Comparison of ENCODE assay signal across 9 cellular contexts in genomic region chr10:11610151-11610854, GRCh38. TPM values are rescaled to one million over a fixed set of nuclear protein-coding genes. Genes with fewer than 3 reads are reported as not detected.
DNase-seq lines count a peak whose midpoint lies in the region; ATAC-seq and TF ChIP-seq lines count a peak whose summit lies in the region.
"Had no signal": no experiment of that assay in that cellular context is flagged by ENCODE, and none has a peak within 500 bp of the region (broad histone marks: within the 10 kb centered on the region; RNA-seq: fewer than 3 reads in every experiment).

No MANE protein-coding gene starts in this region.

- peaks cover 13% of the 10 kb centered on the region for H3K79me2 ChIP-seq in trophoblast cell (ENCODE audit: control insufficient read depth, insufficient read depth, low read length, poor library complexity)

- peak overlapping the region; percentile 19 for H3K14ac ChIP-seq in trophoblast cell (ENCODE audit: low read length)

- ATAC-seq in GM19452 (IDR thresholded peaks at IDR 0.05; ENCODE audit: unreplicated experiment) = no peak

- peak overlapping the region; percentile 94 for H4K91ac ChIP-seq in trophoblast cell (ENCODE audit: low read depth, low read length)

- peaks cover 12% of the 10 kb centered on the region for H3K79me1 ChIP-seq in trophoblast cell (ENCODE audit: low read length)

- H3K4me3 ChIP-seq in GM06990 (replicated peaks; ENCODE audit: low read depth, low read length) (peak overlapping the region; percentile 93), esophagus (ENCODE audit: low read depth in 1 of 2, low read length in 2 of 2) (peak overlapping the region; percentile 82 to 96), trophoblast cell (ENCODE audit: low read depth, low read length) (peak overlapping the region; percentile 94)

- H3K18ac ChIP-seq in trophoblast cell (ENCODE audit: low read length) = peak overlapping the region; percentile 16

- H3K23ac ChIP-seq in trophoblast cell (ENCODE audit: low read length) = no peak overlapping the region

- H3K9ac ChIP-seq in trophoblast cell (ENCODE audit: low read length) = peak overlapping the region; percentile 87

- H4K8ac ChIP-seq in trophoblast cell (ENCODE audit: low read depth, low read length) = no peak overlapping the region

- H3K4me1 ChIP-seq in esophagus (ENCODE audit: control insufficient read depth in 2 of 2, insufficient read depth in 2 of 2, low read length in 1 of 2) (no peaks in the 10 kb centered on the region), trophoblast cell (ENCODE audit: control insufficient read depth in 1 of 2, insufficient read depth in 2 of 2, low read length in 2 of 2) (peaks cover 4% of the 10 kb centered on the region in 2 experiments)

- DNase-seq in GM06990 (ENCODE audit: extremely low read depth, insufficient read length) = no peak
- DNase-seq in trophoblast cell = no peak
- no peak for DNase-seq in COLO668 (lab: John Stamatoyannopoulos, UW; ENCODE audit: unreplicated experiment)
- no peak for DNase-seq in NK-92 (lab: John Stamatoyannopoulos, UW; ENCODE audit: unreplicated experiment)
- DNase-seq in stimulated activated naive CD4-positive, alpha-beta T cell treated with Interleukin-2 at 50 U/mL for 16 hours (lab: John Stamatoyannopoulos, UW) = no peak
- DNase-seq: NCI-H2107 had no signal

- H2BK120ac ChIP-seq in trophoblast cell (ENCODE audit: insufficient read depth, low read length, poor library complexity) = no peak overlapping the region

- no peak for TF ChIP-seq CTCF in GM06990 (IDR thresholded peaks at IDR 0.05; ENCODE audit: insufficient read depth, low read length, poor library complexity, severe bottlenecking)

- H2AFZ ChIP-seq in trophoblast cell (ENCODE audit: insufficient read depth, low read length, poor library complexity) = peak overlapping the region; percentile 4

- 6% methylated on average over 12 of the region's 12 CpGs for WGBS in esophagus, 2 donors
- WGBS in trophoblast cell (ENCODE audit: extremely low coverage, insufficient coverage, insufficient read length) = no CpG with 5 or more reads among the region's 12 CpGs

- H3K27ac ChIP-seq in esophagus (ENCODE audit: low read depth in 2 of 2, low read length in 1 of 2) (peak overlapping the region; percentile 95), trophoblast cell (ENCODE audit: low read depth, low read length) (no peak overlapping the region)

- no peak overlapping the region for H2AK5ac ChIP-seq in trophoblast cell (ENCODE audit: low read length)

- H3K36me3 ChIP-seq in GM06990 (ENCODE audit: control insufficient read depth, insufficient read depth, low read length) (no peaks in the 10 kb centered on the region), esophagus (ENCODE audit: control insufficient read depth in 2 of 2, insufficient read depth in 2 of 2, low read length in 1 of 2) (no peaks in the 10 kb centered on the region), trophoblast cell (ENCODE audit: control insufficient read depth in 1 of 2, insufficient read depth in 2 of 2, low read length in 2 of 2) (no peaks in the 10 kb centered on the region)

- no peak overlapping the region for H2BK12ac ChIP-seq in trophoblast cell (ENCODE audit: low read length)

- no peak overlapping the region for H2BK5ac ChIP-seq in trophoblast cell (ENCODE audit: low read depth, low read length, poor library complexity)

- H3K27me3 ChIP-seq in GM06990 (replicated peaks; ENCODE audit: control insufficient read depth, insufficient read depth, low read length) (no peaks in the 10 kb centered on the region), esophagus (ENCODE audit: control insufficient read depth in 1 of 2, insufficient read depth in 2 of 2, low read length in 2 of 2) (no peaks in the 10 kb centered on the region), trophoblast cell (ENCODE audit: insufficient read depth, low read length) (no peaks in the 10 kb centered on the region)

- H3K4ac ChIP-seq in trophoblast cell (ENCODE audit: low read depth, low read length) = peak overlapping the region; percentile 5

- H3K9me3 ChIP-seq in esophagus (ENCODE audit: control insufficient read depth in 2 of 2, insufficient read depth in 1 of 2, low read depth in 1 of 2, low read length in 1 of 2) (no peaks in the 10 kb centered on the region), trophoblast cell (ENCODE audit: insufficient read depth, low read depth, low read length) (no peaks in the 10 kb centered on the region)

- peak overlapping the region; percentile 92 for H3K4me2 ChIP-seq in trophoblast cell (ENCODE audit: low read length)

- no peak overlapping the region for H4K12ac ChIP-seq in trophoblast cell (ENCODE audit: low read depth, low read length)

TF ChIP-seq in PFSK-1, 5 proteins besides CTCF, POLR2A, EP300 and RAD21:
- TF ChIP-seq REST (IDR thresholded peaks at IDR 0.05; ENCODE audit: insufficient read depth in 1 of 2, low read depth in 2 of 2, low read length in 2 of 2) (no peak), TAF1 (IDR thresholded peaks at IDR 0.05; ENCODE audit: borderline replicate concordance, insufficient read depth, low read length) (0 out of 2 replicates have a peak, but pooled peaks have one; percentile 22), POLR2AphosphoS5 (IDR thresholded peaks at IDR 0.05; ENCODE audit: low read depth, low read length) (no peak), SIN3A (IDR thresholded peaks at IDR 0.05; ENCODE audit: borderline replicate concordance, insufficient read depth, low read length) (peak; percentile 32; the same call in 1 of the 2 replicates), FOXP2 (optimal IDR thresholded peaks at IDR 0.05; ENCODE audit: borderline replicate concordance, extremely low read depth, extremely low read length, insufficient read depth) (no peak)

RNA-seq across cellular contexts. Expression of gene USP6NL, which starts 1.1 kb away (rescaled TPM):
- 8.9 TPM for polyA plus RNA-seq in PFSK-1 (2012; ENCODE audit: insufficient read length, low read depth)
- 10 to 100 TPM; 26.8 to 28.3 TPM for polyA plus RNA-seq in esophagus
- polyA plus RNA-seq in trophoblast cell (2013) = 16.4 and 17.4 TPM in 2 replicates
